26 cellular contexts compared by ENCODE assay signal in genomic region chr12:5637698-5638097, GRCh38.
DNase-seq lines count a peak whose midpoint lies in the region; ATAC-seq, FAIRE-seq and TF ChIP-seq lines count a peak whose summit lies in the region.
"Had no signal": no experiment of that assay in that cellular context is flagged by ENCODE, and none has a peak within 500 bp of the region (broad histone marks: within the 10 kb centered on the region; RNA-seq: fewer than 3 reads in every experiment).

No MANE protein-coding gene starts in this region.

- no peak for TF ChIP-seq RAD21 in SK-N-SH (IDR thresholded peaks at IDR 0.05; ENCODE audit: low read length)
- TF ChIP-seq RAD21 in A549 (conservative IDR thresholded peaks at IDR 0.05 in 1 of 2, IDR thresholded peaks at IDR 0.05 in 1 of 2): no peak
- TF ChIP-seq RAD21 in GM12878 (IDR thresholded peaks at IDR 0.05; ENCODE audit: insufficient read depth, low read depth, low read length): no peak
- TF ChIP-seq RAD21 in H1 (IDR thresholded peaks at IDR 0.05 in 1 of 2, conservative IDR thresholded peaks at IDR 0.05 in 1 of 2; ENCODE audit: low read depth in 2 of 2, low read length in 2 of 2): no peak

- H3K9ac ChIP-seq in SK-N-SH (no peak overlapping the region), GM12878 (ENCODE audit: control insufficient read depth, insufficient read depth, low read length) (no peak overlapping the region), H1 (replicated peaks in 1 of 4; ENCODE audit: extremely low read depth in 1 of 4, low read depth in 3 of 4, low read length in 3 of 4) (no peak overlapping the region)
- H3K9ac ChIP-seq: BLaER1 had no signal

- no peaks in the 10 kb centered on the region for H3K9me3 Mint-ChIP-seq in type B pancreatic cell

- H3K4me1 ChIP-seq in SK-N-SH (ENCODE audit: control insufficient read depth in 1 of 2, insufficient read depth in 2 of 2, low read depth in 1 of 2, low read length in 1 of 2): no peaks in the 10 kb centered on the region
- H3K4me1 ChIP-seq in A549: no peaks in the 10 kb centered on the region
- H3K4me1 ChIP-seq in GM12878 (ENCODE audit: control insufficient read depth, insufficient read depth, low read length): no peaks in the 10 kb centered on the region
- no peaks in the 10 kb centered on the region; a peak in 2 of 7 replicates for H3K4me1 ChIP-seq in H1 (replicated peaks in 1 of 4; ENCODE audit: control insufficient read depth in 3 of 4, insufficient read depth in 4 of 4, low read length in 3 of 4)
- H3K4me1 ChIP-seq in left ventricle myocardium inferior: no peaks in the 10 kb centered on the region
- H3K4me1 ChIP-seq: BE2C, BLaER1 had no signal

- TF ChIP-seq POLR2A in A549 (IDR thresholded peaks at IDR 0.05; ENCODE audit: low read length) (no peak), GM12878 (IDR thresholded peaks at IDR 0.05; ENCODE audit: low read depth, low read length) (no peak), H1 (IDR thresholded peaks at IDR 0.05; ENCODE audit: control extremely low read depth in 1 of 2, low read depth in 2 of 2, low read length in 2 of 2) (no peak)

- peaks cover 42% of the 10 kb centered on the region for H3K27me3 ChIP-seq in SK-N-SH (ENCODE audit: insufficient read depth)
- H3K27me3 ChIP-seq in GM12878 (replicated peaks in 1 of 2; ENCODE audit: control insufficient read depth in 2 of 2, insufficient read depth in 2 of 2, low read length in 1 of 2): peaks cover 0 to 1% of the 10 kb centered on the region in 2 experiments; a peak in 1 of 4 replicates
- H3K27me3 ChIP-seq in H1 (replicated peaks in 1 of 4; ENCODE audit: control insufficient read depth in 3 of 4, extremely low read depth in 1 of 4, insufficient read depth in 3 of 4, low read length in 3 of 4): no peaks in the 10 kb centered on the region
- H3K27me3 ChIP-seq in left ventricle myocardium inferior (ENCODE audit: low read depth): peaks cover 34% of the 10 kb centered on the region
- H3K27me3 ChIP-seq: BLaER1 had no signal

- H2BK12ac ChIP-seq in H1 (ENCODE audit: low read depth, low read length): no peak overlapping the region

- H3K79me2 ChIP-seq in SK-N-SH (ENCODE audit: insufficient read depth) (no peaks in the 10 kb centered on the region), GM12878 (ENCODE audit: control insufficient read depth, insufficient read depth, low read length) (no peaks in the 10 kb centered on the region), H1 (ENCODE audit: control insufficient read depth in 1 of 2, insufficient read depth in 2 of 2, low read length in 2 of 2) (no peaks in the 10 kb centered on the region)

- no peak overlapping the region for H3K4ac ChIP-seq in H1 (replicated peaks; ENCODE audit: insufficient read length, low read depth, low read length)

- no peak overlapping the region for H4K8ac ChIP-seq in H1 (ENCODE audit: extremely low read depth, insufficient read depth, low read length)

- H4K20me1 ChIP-seq in SK-N-SH (ENCODE audit: insufficient read depth): no peaks in the 10 kb centered on the region
- no peaks in the 10 kb centered on the region for H4K20me1 ChIP-seq in GM12878 (ENCODE audit: control insufficient read depth, insufficient read depth)
- no peaks in the 10 kb centered on the region for H4K20me1 ChIP-seq in H1 (replicated peaks in 1 of 2; ENCODE audit: control insufficient read depth in 1 of 2, insufficient read depth in 2 of 2, low read length in 2 of 2)
- H4K20me1 ChIP-seq: BLaER1 had no signal

- ATAC-seq in SK-N-SH treated with all-trans-retinoic acid at 6 μM for 48 hours: no peak
- no peak for ATAC-seq in A549
- ATAC-seq in GM12878: no peak

- BruUV-seq in GM12878 (replicated peaks; lab: Mats Ljungman, UMichigan): no TSS peak

- no peak overlapping the region for H3K23ac ChIP-seq in H1 (ENCODE audit: insufficient read length)

- H2BK120ac ChIP-seq in H1 (replicated peaks; ENCODE audit: low read depth, low read length): peak overlapping the region; percentile 6

- WGBS in SK-N-SH (ENCODE audit: low lambda C conversion rate): 0% methylated on average over 4 of the region's 4 CpGs
- WGBS in A549 (ENCODE audit: missing lambda C conversion rate): 2% methylated on average over 4 of the region's 4 CpGs
- WGBS in GM12878 (ENCODE audit: insufficient coverage, insufficient replicate concordance, low lambda C conversion rate, missing lambda C conversion rate): 14% methylated on average over 4 of the region's 4 CpGs
- 90% methylated on average over 4 of the region's 4 CpGs; no CpG with 5 or more reads in 1 of the 2 experiments for WGBS in H1 (ENCODE audit: extremely low coverage in 1 of 2, insufficient coverage in 1 of 2, insufficient read length in 1 of 2, insufficient replicate concordance in 2 of 2, low coverage in 1 of 2, low lambda C conversion rate in 2 of 2, missing lambda C conversion rate in 1 of 2), 2 experiments

- no peaks in the 10 kb centered on the region for H3F3A ChIP-seq in SK-N-SH (replicated peaks; ENCODE audit: insufficient read depth)

- no peak overlapping the region for H3K27ac Mint-ChIP-seq in type B pancreatic cell
- H3K27ac Mint-ChIP-seq: CD14-positive monocyte; CD4-positive, alpha-beta memory T cell; CD4-positive, CD25-positive, alpha-beta regulatory T cell; CD8-positive, alpha-beta memory T cell had no signal

- H3K14ac ChIP-seq in H1 (ENCODE audit: insufficient read length): no peak overlapping the region

- no peak overlapping the region for H3K4me3 ChIP-seq in SK-N-SH (ENCODE audit: low read depth in 2 of 2, low read length in 1 of 2)
- H3K4me3 ChIP-seq in A549: no peak overlapping the region
- H3K4me3 ChIP-seq in GM12878: no peak overlapping the region
- H3K4me3 ChIP-seq in H1 (ENCODE audit: extremely low read depth in 1 of 4, insufficient read depth in 2 of 4, low read depth in 3 of 4, low read length in 4 of 4): no peak overlapping the region
- H3K4me3 ChIP-seq in left ventricle myocardium inferior: no peak overlapping the region
- H3K4me3 ChIP-seq: BLaER1 had no signal

- peaks cover 4% of the 10 kb centered on the region for H3K36me3 Mint-ChIP-seq in type B pancreatic cell
- H3K36me3 Mint-ChIP-seq: CD14-positive monocyte; CD4-positive, alpha-beta memory T cell; CD4-positive, CD25-positive, alpha-beta regulatory T cell; CD8-positive, alpha-beta memory T cell had no signal

- no peak overlapping the region for H2BK20ac ChIP-seq in H1 (ENCODE audit: low read length)

- H3K9me2 ChIP-seq in SK-N-SH: no peaks in the 10 kb centered on the region

- CTCF ChIA-PET in SK-N-SH (lab: Yijun Ruan, JAX) (no interaction called here), A549 (lab: Yijun Ruan, JAX) (no interaction called here), GM12878 (lab: Yijun Ruan, JAX) (interaction anchor here (0.7 kb wide), 1 partner anchor 30 kb away, joined by 3 read pairs; no protein-coding TSS in a partner anchor), H1 (lab: Charles Lee; ENCODE audit: partially characterized antibody) (interaction anchor here (1.0 to 2.2 kb wide), 3 partner anchors 10 to 70 kb away, joined by 3 to 14 read pairs (median 4); no protein-coding TSS in a partner anchor)

- H3K36me3 ChIP-seq in SK-N-SH (replicated peaks in 1 of 2; ENCODE audit: control insufficient read depth in 1 of 2, insufficient read depth in 2 of 2, low read length in 1 of 2) (no peaks in the 10 kb centered on the region), GM12878 (ENCODE audit: control insufficient read depth in 2 of 2, insufficient read depth in 2 of 2, low read length in 1 of 2) (no peaks in the 10 kb centered on the region), H1 (ENCODE audit: control insufficient read depth in 2 of 4, insufficient read depth in 4 of 4, low read length in 3 of 4) (no peaks in the 10 kb centered on the region), left ventricle myocardium inferior (no peaks in the 10 kb centered on the region)
- H3K36me3 ChIP-seq: BE2C, BLaER1 had no signal

- POLR2A ChIA-PET in SK-N-SH (lab: Yijun Ruan, JAX) (no interaction called here), A549 (lab: Yijun Ruan, JAX) (no interaction called here), GM12878 (lab: Charles Lee) (no interaction called here), H1 (lab: Charles Lee; ENCODE audit: partially characterized antibody) (interaction anchor here (1.5 kb wide), 1 partner anchor 14 kb away, joined by 3 read pairs; no protein-coding TSS in a partner anchor)

- no peak overlapping the region for H3K4me2 ChIP-seq in SK-N-SH
- no peak overlapping the region for H3K4me2 ChIP-seq in A549
- no peak overlapping the region for H3K4me2 ChIP-seq in GM12878 (ENCODE audit: control insufficient read depth, insufficient read depth)
- no peak overlapping the region for H3K4me2 ChIP-seq in H1 (ENCODE audit: insufficient read depth in 1 of 2, low read depth in 2 of 2, low read length in 2 of 2)
- H3K4me2 ChIP-seq: BLaER1 had no signal

- TF ChIP-seq EP300 in SK-N-SH (IDR thresholded peaks at IDR 0.05; ENCODE audit: borderline replicate concordance in 1 of 2, low read depth in 1 of 2, low read length in 1 of 2): no peak
- TF ChIP-seq EP300 in A549 (IDR thresholded peaks at IDR 0.05): no peak
- TF ChIP-seq EP300 in GM12878 (IDR thresholded peaks at IDR 0.05; ENCODE audit: borderline replicate concordance in 1 of 2, control insufficient read depth in 1 of 2, low read depth in 2 of 2, low read length in 2 of 2): no peak
- no peak for TF ChIP-seq EP300 in H1 (IDR thresholded peaks at IDR 0.05; ENCODE audit: borderline replicate concordance in 1 of 2, low read depth in 2 of 2, low read length in 2 of 2)

- TF ChIP-seq CTCF in SK-N-SH (IDR thresholded peaks at IDR 0.05) (no peak), A549 (IDR thresholded peaks at IDR 0.05) (no peak), GM12878 (IDR thresholded peaks at IDR 0.05 in 2 of 3, conservative IDR thresholded peaks at IDR 0.05 in 1 of 3; ENCODE audit: control insufficient read depth in 2 of 3, extremely low read depth in 1 of 3, insufficient read depth in 1 of 3, low read depth in 3 of 3, low read length in 3 of 3) (no peak), H1 (IDR thresholded peaks at IDR 0.05; ENCODE audit: control extremely low read depth in 1 of 3, insufficient read depth in 1 of 3, low read depth in 1 of 3, low read length in 3 of 3) (no peak), left ventricle myocardium inferior (IDR thresholded peaks at IDR 0.05; ENCODE audit: borderline replicate concordance) (no peak), type B pancreatic cell (conservative IDR thresholded peaks at IDR 0.05) (no peak)

- no peak overlapping the region for H2BK15ac ChIP-seq in H1 (ENCODE audit: low read length)

- no peaks in the 10 kb centered on the region for H3K9me3 ChIP-seq in SK-N-SH
- no peaks in the 10 kb centered on the region for H3K9me3 ChIP-seq in A549
- no peaks in the 10 kb centered on the region for H3K9me3 ChIP-seq in GM12878 (replicated peaks; ENCODE audit: control insufficient read depth, insufficient read depth, low read length)
- no peaks in the 10 kb centered on the region for H3K9me3 ChIP-seq in H1 (ENCODE audit: insufficient read depth in 2 of 2, low read depth in 1 of 2, low read length in 1 of 2)
- H3K9me3 ChIP-seq in left ventricle myocardium inferior (replicated peaks): no peaks in the 10 kb centered on the region
- H3K9me3 ChIP-seq: BE2C, BLaER1 had no signal

- H3K27me3 Mint-ChIP-seq in type B pancreatic cell: peaks cover 56% of the 10 kb centered on the region

- H2AFZ ChIP-seq in SK-N-SH (ENCODE audit: low read depth): no peak overlapping the region
- H2AFZ ChIP-seq in GM12878 (ENCODE audit: control insufficient read depth, low read depth, low read length): no peak overlapping the region
- no peak overlapping the region for H2AFZ ChIP-seq in H1 (ENCODE audit: low read length)

- no peaks in the 10 kb centered on the region for H3K79me1 ChIP-seq in H1 (ENCODE audit: low read depth, low read length)

- H3K4me3 Mint-ChIP-seq in type B pancreatic cell: no peak overlapping the region
- H3K4me3 Mint-ChIP-seq: CD14-positive monocyte; CD4-positive, alpha-beta memory T cell; CD4-positive, CD25-positive, alpha-beta regulatory T cell; CD8-positive, alpha-beta memory T cell had no signal

- no peak overlapping the region for H4K5ac ChIP-seq in H1 (ENCODE audit: insufficient read length, low read depth, low read length)

- H3K23me2 ChIP-seq in H1 (ENCODE audit: low read depth, low read length): peaks cover 1% of the 10 kb centered on the region; the same call in 1 of the 2 replicates

- H2BK5ac ChIP-seq in H1 (ENCODE audit: low read depth, low read length): no peak overlapping the region

- intact Hi-C loops in GM12878 (cut with micrococcal nuclease; ENCODE audit: unreplicated experiment) (no loop called here), left ventricle myocardium inferior (cut with micrococcal nuclease) (no loop called here)

- SMC1A ChIA-PET in GM12878 (lab: Charles Lee; ENCODE audit: uncharacterized antibody, unreplicated experiment): no interaction called here

- no peak overlapping the region for H2AK5ac ChIP-seq in H1 (ENCODE audit: low read depth, low read length)

- H3K4me1 Mint-ChIP-seq in type B pancreatic cell (ENCODE audit: unreplicated experiment): peaks cover 11% of the 10 kb centered on the region
- H3K4me1 Mint-ChIP-seq: CD14-positive monocyte; CD4-positive, alpha-beta memory T cell; CD4-positive, CD25-positive, alpha-beta regulatory T cell; CD8-positive, alpha-beta memory T cell had no signal

- no peak overlapping the region for H3K56ac ChIP-seq in H1 (replicated peaks; ENCODE audit: insufficient read length, low read depth, low read length)

- RAD21 ChIA-PET in GM12878 (lab: Charles Lee; ENCODE audit: unreplicated experiment): no interaction called here

- DNase-seq in SK-N-SH (no peak), A549 (ENCODE audit: low read depth in 1 of 2, low spot score in 1 of 2) (no peak), GM12878 (ENCODE audit: low read depth, low spot score) (no peak), H1 (ENCODE audit: low read depth in 1 of 2, low spot score in 2 of 2) (no peak), left ventricle myocardium inferior (no peak), type B pancreatic cell (ENCODE audit: extremely low spot score, unreplicated experiment) (no peak)
- no peak for DNase-seq in stimulated activated CD4-positive, alpha-beta T cell treated with anti-CD3 and anti-CD28 coated beads, Interleukin-4, amount 100 ng/mL, for 4 hours
- DNase-seq: ACHN; BE2C; C1 segment of cervical spinal cord; CD4-positive, alpha-beta memory T cell; CD4-positive, CD25-positive, alpha-beta regulatory T cell; CD8-positive, alpha-beta memory T cell; COR-L47; DMS 273 treated with DMSO at 0.1 percent for 48 hours; DMS153; DMS53; DND-41; EL; GDM1 had no signal

- FAIRE-seq in A549 (lab: Jason Lieb, UNC): no peak
- FAIRE-seq in GM12878 (lab: Jason Lieb, UNC): no peak
- no peak for FAIRE-seq in H1 (lab: Jason Lieb, UNC)
- FAIRE-seq: GM12891, GM19239 had no signal

- H4K91ac ChIP-seq in H1 (replicated peaks; ENCODE audit: insufficient read length, low read length): no peak overlapping the region

- no peak overlapping the region for H3K27ac ChIP-seq in SK-N-SH (ENCODE audit: low read depth in 2 of 2, low read length in 1 of 2)
- no peak overlapping the region for H3K27ac ChIP-seq in A549
- H3K27ac ChIP-seq in GM12878 (ENCODE audit: control insufficient read depth, insufficient read depth): no peak overlapping the region
- no peak overlapping the region for H3K27ac ChIP-seq in H1 (ENCODE audit: low read depth, low read length)
- no peak overlapping the region for H3K27ac ChIP-seq in left ventricle myocardium inferior (replicated peaks)
- H3K27ac ChIP-seq: 22Rv1, BLaER1 had no signal

- no peak overlapping the region for H3K18ac ChIP-seq in H1 (ENCODE audit: extremely low read depth, low read length)

- in situ Hi-C loops in GM12878 (cut with MboI): no loop called here

Comparison
In these comparisons a context has a peak if more than half of its experiments do, and no peak if none do; other contexts are left out.
1. CTCF ChIA-PET loops: an anchor here in GM12878 (0.7 kb wide) and H1 (1.0 to 2.2 kb wide); none called in SK-N-SH and A549.